Comparison of ENCODE assay signal across 16 cellular contexts in genomic region chr7:42070068-42070467, GRCh38.
A peak's percentile ranks its signal among the peaks of the same experiment; 100 is the strongest.
DNase-seq lines count a peak whose midpoint lies in the region; TF ChIP-seq lines count a peak whose summit lies in the region.
"Had no signal": no experiment of that assay in that cellular context is flagged by ENCODE, and none has a peak within 500 bp of the region (broad histone marks: within the 10 kb centered on the region; RNA-seq: fewer than 3 reads in every experiment).

No MANE protein-coding gene starts in this region.

- H4K20me1 ChIP-seq in neural progenitor cell (ENCODE audit: low read depth) = peaks cover 98% of the 10 kb centered on the region

- no peaks in the 10 kb centered on the region for H3K9me3 ChIP-seq in neural progenitor cell (ENCODE audit: low read depth)
- H3K9me3 ChIP-seq: Caco-2, SJSA1, testis had no signal

- no peak overlapping the region for H3K4me3 Mint-ChIP-seq in neural progenitor cell
- H3K4me3 Mint-ChIP-seq: activated T-cell treated with anti-CD3 and anti-CD28 coated beads, Interleukin-2, amount 50 U/mL, for 24 hours; naive thymus-derived CD8-positive, alpha-beta T cell had no signal

- H3K4me2 ChIP-seq in neural progenitor cell = peak overlapping the region; percentile 72

- no peaks in the 10 kb centered on the region for H3K27me3 ChIP-seq in neural progenitor cell
- H3K27me3 ChIP-seq: SJSA1, testis had no signal

- no peak overlapping the region for H3K4me3 ChIP-seq in neural progenitor cell
- H3K4me3 ChIP-seq: SJSA1, testis had no signal

- no peak overlapping the region for H3K9ac ChIP-seq in neural progenitor cell

- H3K9me3 Mint-ChIP-seq in neural progenitor cell = no peaks in the 10 kb centered on the region
- H3K9me3 Mint-ChIP-seq: activated T-cell treated with anti-CD3 and anti-CD28 coated beads, Interleukin-2, amount 50 U/mL, for 24 hours; naive thymus-derived CD8-positive, alpha-beta T cell had no signal

- H3K27me3 Mint-ChIP-seq in neural progenitor cell (ENCODE audit: insufficient read depth, low read depth) = peaks cover 2% of the 10 kb centered on the region
- H3K27me3 Mint-ChIP-seq: activated T-cell treated with anti-CD3 and anti-CD28 coated beads, Interleukin-2, amount 50 U/mL, for 24 hours had no signal

- no peak overlapping the region for H2AFZ ChIP-seq in neural progenitor cell (replicated peaks)

- no peak for TF ChIP-seq CTCF in neural progenitor cell (IDR thresholded peaks at IDR 0.05)

- peak; percentile 51 for DNase-seq in EH (ENCODE audit: low read depth)
- peak; percentile 33 for DNase-seq in NCI-H226
- DNase-seq in epithelial cell of prostate (ENCODE audit: low read depth, low spot score) = peak; percentile 85
- DNase-seq in neural progenitor cell (ENCODE audit: low spot score) = no peak
- DNase-seq in KG1 (lab: John Stamatoyannopoulos, UW) = no peak
- DNase-seq in NCI-H146 (lab: John Stamatoyannopoulos, UW) = no peak
- DNase-seq in NCI-H2171 treated with DMSO at 0.1 percent for 48 hours (lab: John Stamatoyannopoulos, UW) = no peak
- no peak for DNase-seq in GOT3 (lab: John Stamatoyannopoulos, UW)
- DNase-seq: activated CD4-positive, alpha-beta T cell treated with anti-CD3 and anti-CD28 coated beads, Interleukin-2, amount 50 U/mL, for 1 hour; activated T-cell treated with anti-CD3 and anti-CD28 coated beads, Interleukin-2, amount 50 U/mL, for 24 hours; Caco-2; MM.1S; naive thymus-derived CD8-positive, alpha-beta T cell; NCI-H345; testis had no signal

- peak overlapping the region; percentile 99 for H3K27ac Mint-ChIP-seq in neural progenitor cell
- H3K27ac Mint-ChIP-seq: activated T-cell treated with anti-CD3 and anti-CD28 coated beads, Interleukin-2, amount 50 U/mL, for 24 hours; naive thymus-derived CD8-positive, alpha-beta T cell had no signal

- H3F3A ChIP-seq in neural progenitor cell (ENCODE audit: low read depth) = peaks cover 69% of the 10 kb centered on the region

- peaks cover 95% of the 10 kb centered on the region for H3K4me1 Mint-ChIP-seq in neural progenitor cell
- H3K4me1 Mint-ChIP-seq: naive thymus-derived CD8-positive, alpha-beta T cell had no signal

- H3K79me2 ChIP-seq in neural progenitor cell (ENCODE audit: low read depth) = peaks cover 88% of the 10 kb centered on the region

- peaks cover 95% of the 10 kb centered on the region for H3K4me1 ChIP-seq in neural progenitor cell
- H3K4me1 ChIP-seq: Caco-2, testis had no signal

- H3K27ac ChIP-seq in epithelial cell of prostate = peak overlapping the region; percentile 44
- H3K27ac ChIP-seq in neural progenitor cell = peak overlapping the region; percentile 93
- H3K27ac ChIP-seq: SJSA1, testis had no signal

- H3K36me3 Mint-ChIP-seq in neural progenitor cell = peaks cover 8% of the 10 kb centered on the region
- H3K36me3 Mint-ChIP-seq: naive thymus-derived CD8-positive, alpha-beta T cell had no signal

- H3K36me3 ChIP-seq in neural progenitor cell = no peaks in the 10 kb centered on the region
- H3K36me3 ChIP-seq: SJSA1 had no signal

Comparison
In these comparisons a context has a peak if more than half of its experiments do, and no peak if none do; other contexts are left out.
1. DNase-seq: peak in EH (single experiment), NCI-H226 (single experiment) and epithelial cell of prostate (single experiment); none in neural progenitor cell (single experiment), KG1 (single experiment), NCI-H146 (single experiment), NCI-H2171 treated with DMSO at 0.1 percent for 48 hours (single experiment) and GOT3 (single experiment).